8 cellular contexts compared by ENCODE assay signal in the genomic region with DNA sequence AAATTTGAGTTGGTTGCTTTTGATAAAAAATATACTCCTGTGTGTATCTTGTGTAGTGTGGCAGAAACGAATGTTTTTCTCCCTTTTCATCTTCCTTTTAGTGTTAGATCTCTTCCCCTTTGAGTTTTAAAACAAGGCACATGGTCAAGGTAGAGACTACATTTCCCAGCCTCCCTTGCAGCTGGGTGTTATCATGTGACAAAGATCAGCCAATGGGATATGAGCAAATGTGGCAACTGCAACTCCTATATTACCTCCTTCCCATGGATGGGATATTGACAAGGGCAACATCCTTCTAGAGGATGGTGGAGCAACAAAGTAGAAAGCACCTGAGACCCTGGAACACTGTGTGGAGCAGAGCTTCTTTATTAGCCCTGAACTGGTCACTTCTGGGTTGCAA. TPM values are rescaled to one million over a fixed set of nuclear protein-coding genes. Genes with fewer than 3 reads are reported as not detected.
DNase-seq lines count a peak whose midpoint lies in the region; ATAC-seq lines count a peak whose summit lies in the region.

No MANE protein-coding gene starts in this region.

- peaks cover 9% of the 10 kb centered on the region for H3K9me3 Mint-ChIP-seq in activated T-helper 1 cell treated with anti-CD3 and anti-CD28 coated beads, Interleukin-12 subunit alpha, Interleukin-12 subunit beta, Interleukin-2, Interleukin-4 antibody, amounts not matched to agents 30 ng/mL and 10 ng/mL and 1 ng/mL, durations not matched to agents 14 hours and 24 hours and 36 hours

- no peaks in the 10 kb centered on the region for H3K4me1 Mint-ChIP-seq in activated T-helper 1 cell treated with anti-CD3 and anti-CD28 coated beads, Interleukin-12 subunit alpha, Interleukin-12 subunit beta, Interleukin-2, Interleukin-4 antibody, amounts not matched to agents 30 ng/mL and 10 ng/mL and 1 ng/mL, durations not matched to agents 14 hours and 24 hours and 36 hours (ENCODE audit: low read depth)

- peaks cover 3% of the 10 kb centered on the region for H3K27me3 Mint-ChIP-seq in activated T-helper 1 cell treated with anti-CD3 and anti-CD28 coated beads, Interleukin-12 subunit alpha, Interleukin-12 subunit beta, Interleukin-2, Interleukin-4 antibody, amounts not matched to agents 30 ng/mL and 10 ng/mL and 1 ng/mL, durations not matched to agents 14 hours and 24 hours and 36 hours (ENCODE audit: insufficient read depth)

- ATAC-seq in GM21737 (IDR thresholded peaks at IDR 0.05; ENCODE audit: unreplicated experiment): no peak

- no peak overlapping the region for H3K27ac Mint-ChIP-seq in activated T-helper 1 cell treated with anti-CD3 and anti-CD28 coated beads, Interleukin-12 subunit alpha, Interleukin-12 subunit beta, Interleukin-2, Interleukin-4 antibody, amounts not matched to agents 30 ng/mL and 10 ng/mL and 1 ng/mL, durations not matched to agents 14 hours and 24 hours and 36 hours

- peak; percentile 50 for DNase-seq in D341Med (ENCODE audit: low spot score)
- DNase-seq in HPDE6-E6E7 (ENCODE audit: extremely low spot score): peak; percentile 33
- peak; percentile 54 for DNase-seq in SKM-1 (lab: John Stamatoyannopoulos, UW; ENCODE audit: unreplicated experiment)
- DNase-seq in iPS DF 4.7 (ENCODE audit: extremely low read depth, low spot score): peak; percentile 79
- DNase-seq in NCI-H146 (lab: John Stamatoyannopoulos, UW): no peak
- DNase-seq in activated T-helper 1 cell treated with anti-CD3 and anti-CD28 coated beads, Interleukin-12 subunit alpha, Interleukin-12 subunit beta, Interleukin-2, Interleukin-4 antibody, amounts not matched to agents 30 ng/mL and 10 ng/mL and 1 ng/mL, durations not matched to agents 14 hours and 24 hours and 36 hours (ENCODE audit: low spot score): no peak
- no peak for DNase-seq in kidney tubule cell (ENCODE audit: low spot score)

- H3K36me3 Mint-ChIP-seq in activated T-helper 1 cell treated with anti-CD3 and anti-CD28 coated beads, Interleukin-12 subunit alpha, Interleukin-12 subunit beta, Interleukin-2, Interleukin-4 antibody, amounts not matched to agents 30 ng/mL and 10 ng/mL and 1 ng/mL, durations not matched to agents 14 hours and 24 hours and 36 hours (ENCODE audit: low read depth): peaks cover 1% of the 10 kb centered on the region

- no peak overlapping the region for H3K4me3 Mint-ChIP-seq in activated T-helper 1 cell treated with anti-CD3 and anti-CD28 coated beads, Interleukin-12 subunit alpha, Interleukin-12 subunit beta, Interleukin-2, Interleukin-4 antibody, amounts not matched to agents 30 ng/mL and 10 ng/mL and 1 ng/mL, durations not matched to agents 14 hours and 24 hours and 36 hours

- intact Hi-C loops in activated T-helper 1 cell treated with anti-CD3 and anti-CD28 coated beads, Interleukin-12 subunit alpha, Interleukin-12 subunit beta, Interleukin-2, Interleukin-4 antibody, amounts not matched to agents 30 ng/mL and 10 ng/mL and 1 ng/mL, durations not matched to agents 14 hours and 24 hours and 36 hours (cut with micrococcal nuclease): no loop called here

RNA-seq across cellular contexts. Expression of a gene that starts 42.4 kb away (rescaled TPM):
- total RNA-seq in activated T-helper 1 cell treated with anti-CD3 and anti-CD28 coated beads, Interleukin-12 subunit alpha, Interleukin-12 subunit beta, Interleukin-2, Interleukin-4 antibody, amounts not matched to agents 30 ng/mL and 10 ng/mL and 1 ng/mL, durations not matched to agents 14 hours and 24 hours and 36 hours: not detected in 2 replicates

RNA-seq across cellular contexts. Expression of a gene that starts 49.4 kb away (rescaled TPM):
- total RNA-seq in activated T-helper 1 cell treated with anti-CD3 and anti-CD28 coated beads, Interleukin-12 subunit alpha, Interleukin-12 subunit beta, Interleukin-2, Interleukin-4 antibody, amounts not matched to agents 30 ng/mL and 10 ng/mL and 1 ng/mL, durations not matched to agents 14 hours and 24 hours and 36 hours: 0.13 TPM in 1 of 2 replicates, not detected in the other

RNA-seq across cellular contexts. Expression of a gene that starts 57.6 kb away (rescaled TPM):
- total RNA-seq in activated T-helper 1 cell treated with anti-CD3 and anti-CD28 coated beads, Interleukin-12 subunit alpha, Interleukin-12 subunit beta, Interleukin-2, Interleukin-4 antibody, amounts not matched to agents 30 ng/mL and 10 ng/mL and 1 ng/mL, durations not matched to agents 14 hours and 24 hours and 36 hours: 10.0 and 11.1 TPM in 2 replicates

Comparison
In these comparisons a context has a peak if more than half of its experiments do, and no peak if none do; other contexts are left out.
1. DNase-seq: peak in D341Med (single experiment), HPDE6-E6E7 (single experiment), SKM-1 (single experiment) and iPS DF 4.7 (single experiment); none in NCI-H146 (single experiment), activated T-helper 1 cell treated with anti-CD3 and anti-CD28 coated beads, Interleukin-12 subunit alpha, Interleukin-12 subunit beta, Interleukin-2, Interleukin-4 antibody, amounts not matched to agents 30 ng/mL and 10 ng/mL and 1 ng/mL, durations not matched to agents 14 hours and 24 hours and 36 hours (single experiment) and kidney tubule cell (single experiment).